Comparison of ENCODE assay signal across 25 cellular contexts in the genomic region with DNA sequence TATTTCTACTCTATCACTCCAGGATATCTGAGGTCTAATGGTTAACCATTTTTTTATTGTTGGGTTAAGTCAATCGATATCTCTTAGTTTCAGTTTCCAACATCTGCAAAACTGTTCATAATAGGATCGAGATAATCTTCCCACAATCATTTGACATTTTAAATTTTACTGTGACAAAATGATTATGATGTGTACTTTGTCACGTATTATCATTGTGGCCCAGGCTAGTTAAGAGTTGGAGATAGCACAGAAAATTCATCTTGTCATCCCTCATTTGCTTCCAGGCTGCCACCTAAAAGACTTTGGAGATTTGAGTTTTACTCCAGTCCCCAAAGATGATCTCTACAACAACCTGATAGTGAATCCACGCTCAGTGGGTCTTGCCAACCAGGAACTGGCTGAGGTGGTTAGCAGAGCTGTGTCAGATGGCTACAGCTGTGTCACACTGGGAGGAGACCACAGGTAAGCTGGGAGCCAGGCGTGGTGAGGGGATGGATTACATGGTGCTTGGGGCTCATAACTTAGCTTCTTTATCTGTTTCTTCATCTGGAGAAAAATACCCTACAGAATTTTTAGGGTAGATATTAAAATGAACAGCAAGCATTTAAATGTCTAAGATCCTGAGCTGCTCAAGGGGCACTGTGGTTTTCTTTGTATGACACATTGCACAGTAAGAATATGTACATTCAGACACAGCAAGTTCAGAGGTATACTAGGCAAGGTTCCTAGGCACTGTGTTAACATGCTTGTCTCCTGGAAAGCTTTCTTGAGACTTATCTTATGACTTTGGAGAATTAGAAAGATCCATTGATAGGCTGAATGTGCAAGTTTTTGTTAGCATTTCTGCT. TPM values are rescaled to one million over a fixed set of nuclear protein-coding genes. Genes with fewer than 3 reads are reported as not detected.
A peak's percentile ranks its signal among the peaks of the same experiment; 100 is the strongest.
DNase-seq lines count a peak whose midpoint lies in the region; ATAC-seq and TF ChIP-seq lines count a peak whose summit lies in the region.
"Had no signal": no experiment of that assay in that cellular context is flagged by ENCODE, and none has a peak within 500 bp of the region (broad histone marks: within the 10 kb centered on the region; RNA-seq: fewer than 3 reads in every experiment).

No MANE protein-coding gene starts in this region.

- DNase-seq in activated CD8-positive, alpha-beta memory T cell treated with anti-CD3 and anti-CD28 coated beads, Interleukin-2, amount 10 ng/mL, durations not matched to agents 7 days and 5 days = peak; percentile 67
- DNase-seq in activated CD8-positive, alpha-beta memory T cell treated with anti-CD3 and anti-CD28 coated beads, Interleukin-2, amount 50 U/mL, for 4 hours = no peak
- peak; percentile 47 for DNase-seq in Jurkat, Clone E6-1 (ENCODE audit: low read depth, low spot score)
- DNase-seq in activated T-cell treated with anti-CD3 and anti-CD28 coated beads, Interleukin-2, amount 50 U/mL, for 72 hours = peak; percentile 12 to 32
- DNase-seq in gastrocnemius medialis (no peak), GM19240 (ENCODE audit: insufficient read length, low spot score) (no peak), chondrocyte (ENCODE audit: low spot score) (no peak)
- DNase-seq: activated effector memory CD4-positive, alpha-beta T cell treated with Interleukin-2 at 50 U/mL for 16 hours; anterior cingulate cortex; EL; HCEC 1CT; NCI-H1105 treated with DMSO at 0.1 percent for 48 hours; NCI-H2081; stimulated activated CD4-positive, alpha-beta T cell treated with anti-CD3 and anti-CD28 coated beads, Interleukin-4, amount 100 ng/mL, for 1 hour had no signal

- peak overlapping the region; percentile 75 for H3K27ac Mint-ChIP-seq in activated CD8-positive, alpha-beta memory T cell treated with anti-CD3 and anti-CD28 coated beads, Interleukin-2, amount 10 ng/mL, durations not matched to agents 7 days and 5 days
- peak overlapping the region; percentile 1 for H3K27ac Mint-ChIP-seq in activated T-cell treated with anti-CD3 and anti-CD28 coated beads, Interleukin-2, amount 50 U/mL, for 72 hours
- H3K27ac Mint-ChIP-seq in chondrocyte (ENCODE audit: unreplicated experiment) = no peak overlapping the region

- peaks cover 8 to 29% of the 10 kb centered on the region in 2 donors for H3K4me1 ChIP-seq in gastrocnemius medialis
- H3K4me1 ChIP-seq: Peyer's patch, vagina had no signal

- peaks cover 0 to 30% of the 10 kb centered on the region in 2 donors for H3K36me3 ChIP-seq in gastrocnemius medialis

- in situ Hi-C loops in gastrocnemius medialis (cut with MboI; ENCODE audit: low sequenced_read_pairs in 4 of 4) = no loop called here

- peak overlapping the region; percentile 5 to 89 (median 54) for H3K27ac ChIP-seq in gastrocnemius medialis
- H3K27ac ChIP-seq: vagina had no signal

- H3K4me1 Mint-ChIP-seq in activated CD8-positive, alpha-beta memory T cell treated with anti-CD3 and anti-CD28 coated beads, Interleukin-2, amount 10 ng/mL, durations not matched to agents 7 days and 5 days = peaks cover 24% of the 10 kb centered on the region
- H3K4me1 Mint-ChIP-seq in activated T-cell treated with anti-CD3 and anti-CD28 coated beads, Interleukin-2, amount 50 U/mL, for 72 hours (ENCODE audit: low read depth) = peaks cover 22% of the 10 kb centered on the region
- H3K4me1 Mint-ChIP-seq in chondrocyte (ENCODE audit: low read depth) = peaks cover 9% of the 10 kb centered on the region
- H3K4me1 Mint-ChIP-seq: neural crest cell had no signal

- intact Hi-C loops in gastrocnemius medialis (cut with DNase I; ENCODE audit: low total_unique reads) = no loop called here

- CTCF ChIA-PET in activated CD8-positive, alpha-beta memory T cell treated with anti-CD3 and anti-CD28 coated beads, Interleukin-2, amount 10 ng/mL, durations not matched to agents 7 days and 5 days (lab: Charles Lee) = interaction anchor here (0.9 to 2.1 kb wide), 8 partner anchors 15 to 128 kb away, joined by 3 to 7 read pairs (median 5); a partner anchor contains a TSS

- H3K9me3 ChIP-seq in gastrocnemius medialis = no peaks in the 10 kb centered on the region
- H3K9me3 ChIP-seq: Peyer's patch, vagina had no signal

- no peak overlapping the region for H3K4me3 ChIP-seq in Jurkat, Clone E6-1 (ENCODE audit: low read length)
- H3K4me3 ChIP-seq in gastrocnemius medialis = no peak overlapping the region
- H3K4me3 ChIP-seq: Peyer's patch, vagina had no signal

- ATAC-seq in activated CD8-positive, alpha-beta memory T cell treated with anti-CD3 and anti-CD28 coated beads, Interleukin-2, amount 10 ng/mL, durations not matched to agents 7 days and 5 days = peak; percentile 83
- ATAC-seq in activated T-cell treated with anti-CD3 and anti-CD28 coated beads, Interleukin-2, amount 50 U/mL, for 72 hours (replicated peaks in 1 of 2) = peak; percentile 94
- no peak for ATAC-seq in gastrocnemius medialis
- ATAC-seq in HG03442 (IDR thresholded peaks at IDR 0.05; ENCODE audit: unreplicated experiment) = no peak

- H3K36me3 Mint-ChIP-seq in activated CD8-positive, alpha-beta memory T cell treated with anti-CD3 and anti-CD28 coated beads, Interleukin-2, amount 10 ng/mL, durations not matched to agents 7 days and 5 days = peaks cover 21% of the 10 kb centered on the region
- peaks cover 1 to 3% of the 10 kb centered on the region in 2 donors for H3K36me3 Mint-ChIP-seq in activated T-cell treated with anti-CD3 and anti-CD28 coated beads, Interleukin-2, amount 50 U/mL, for 72 hours (ENCODE audit: insufficient read depth in 2 of 2)
- peaks cover 14% of the 10 kb centered on the region for H3K36me3 Mint-ChIP-seq in chondrocyte (ENCODE audit: low read depth)

- H3K9me3 Mint-ChIP-seq in activated CD8-positive, alpha-beta memory T cell treated with anti-CD3 and anti-CD28 coated beads, Interleukin-2, amount 10 ng/mL, durations not matched to agents 7 days and 5 days (ENCODE audit: low read depth) = no peaks in the 10 kb centered on the region
- H3K9me3 Mint-ChIP-seq in activated T-cell treated with anti-CD3 and anti-CD28 coated beads, Interleukin-2, amount 50 U/mL, for 72 hours = no peaks in the 10 kb centered on the region
- no peaks in the 10 kb centered on the region for H3K9me3 Mint-ChIP-seq in chondrocyte (ENCODE audit: low read depth)
- H3K9me3 Mint-ChIP-seq: neural crest cell had no signal

- no peaks in the 10 kb centered on the region for H3K27me3 Mint-ChIP-seq in activated CD8-positive, alpha-beta memory T cell treated with anti-CD3 and anti-CD28 coated beads, Interleukin-2, amount 10 ng/mL, durations not matched to agents 7 days and 5 days
- no peaks in the 10 kb centered on the region for H3K27me3 Mint-ChIP-seq in activated T-cell treated with anti-CD3 and anti-CD28 coated beads, Interleukin-2, amount 50 U/mL, for 72 hours (ENCODE audit: low read depth)
- no peaks in the 10 kb centered on the region for H3K27me3 Mint-ChIP-seq in chondrocyte (ENCODE audit: low read depth)

- TF ChIP-seq POLR2A in gastrocnemius medialis (IDR thresholded peaks at IDR 0.05) = no peak

- no peaks in the 10 kb centered on the region for H3K27me3 ChIP-seq in gastrocnemius medialis
- H3K27me3 ChIP-seq: Peyer's patch, vagina had no signal

- TF ChIP-seq CTCF in gastrocnemius medialis (IDR thresholded peaks at IDR 0.05 in 4 of 5, conservative IDR thresholded peaks at IDR 0.05 in 1 of 5) (no peak), chondrocyte (IDR thresholded peaks at IDR 0.05) (no peak)

- peak overlapping the region; percentile 56 for H3K4me3 Mint-ChIP-seq in activated CD8-positive, alpha-beta memory T cell treated with anti-CD3 and anti-CD28 coated beads, Interleukin-2, amount 10 ng/mL, durations not matched to agents 7 days and 5 days
- H3K4me3 Mint-ChIP-seq in activated T-cell treated with anti-CD3 and anti-CD28 coated beads, Interleukin-2, amount 50 U/mL, for 72 hours = peak overlapping the region in 1 of 2 donors; percentile 2
- no peak overlapping the region for H3K4me3 Mint-ChIP-seq in chondrocyte (ENCODE audit: unreplicated experiment)
- H3K4me3 Mint-ChIP-seq: neural crest cell had no signal

RNA-seq across cellular contexts. Expression of a gene that starts 22.4 kb away (rescaled TPM):
- 10 to 100 TPM in 1 of 2 experiments, 1 to 10 TPM in 1; 6.2 to 13.6 TPM for total RNA-seq in activated CD8-positive, alpha-beta memory T cell treated with anti-CD3 and anti-CD28 coated beads, Interleukin-2, amount 10 ng/mL, durations not matched to agents 7 days and 5 days
- polyA plus RNA-seq in Jurkat, Clone E6-1 (2012; ENCODE audit: insufficient read depth, insufficient read length) = 18.7 TPM
- total RNA-seq in activated T-cell treated with anti-CD3 and anti-CD28 coated beads, Interleukin-2, amount 50 U/mL, for 72 hours = 10 to 100 TPM in 1 of 2 donors, 1 to 10 TPM in 1; 8.5 to 12.1 TPM
- total RNA-seq in gastrocnemius medialis = 100 to 1,000 TPM in 2 of 4 donors, 1 to 10 TPM in 2; 4.0 to 662 (median 152) TPM
- 2.8 to 11.1 TPM (median 10.9 TPM) in 3 replicates for total RNA-seq in chondrocyte

RNA-seq across cellular contexts. Expression of a gene that starts 32.3 kb away (rescaled TPM):
- total RNA-seq in activated CD8-positive, alpha-beta memory T cell treated with anti-CD3 and anti-CD28 coated beads, Interleukin-2, amount 10 ng/mL, durations not matched to agents 7 days and 5 days = 10 to 100 TPM; 69.2 to 73.5 TPM
- polyA plus RNA-seq in Jurkat, Clone E6-1 (2012; ENCODE audit: insufficient read depth, insufficient read length) = 130 TPM
- total RNA-seq in activated T-cell treated with anti-CD3 and anti-CD28 coated beads, Interleukin-2, amount 50 U/mL, for 72 hours = 10 to 100 TPM; 65.7 to 71.3 TPM
- 10 to 100 TPM; 33.7 to 69.1 (median 52.8) TPM for total RNA-seq in gastrocnemius medialis
- 99.2 to 108 TPM (median 107 TPM) in 3 replicates for total RNA-seq in chondrocyte

RNA-seq across cellular contexts. Expression of a gene that starts 42.1 kb away (rescaled TPM):
- 10 to 100 TPM; 16.3 to 17.1 TPM for total RNA-seq in activated CD8-positive, alpha-beta memory T cell treated with anti-CD3 and anti-CD28 coated beads, Interleukin-2, amount 10 ng/mL, durations not matched to agents 7 days and 5 days
- 28.8 TPM for polyA plus RNA-seq in Jurkat, Clone E6-1 (2012; ENCODE audit: insufficient read depth, insufficient read length)
- 10 to 100 TPM; 19.7 to 30.4 TPM for total RNA-seq in activated T-cell treated with anti-CD3 and anti-CD28 coated beads, Interleukin-2, amount 50 U/mL, for 72 hours
- total RNA-seq in gastrocnemius medialis (10 to 100 TPM; 27.8 to 48.5 (median 35.3) TPM), chondrocyte (16.3 to 19.0 TPM (median 16.9 TPM) in 3 replicates)

RNA-seq across cellular contexts. Expression of a gene that starts 53.4 kb away (rescaled TPM):
- 10 to 100 TPM; 49.6 to 59.8 TPM for total RNA-seq in activated CD8-positive, alpha-beta memory T cell treated with anti-CD3 and anti-CD28 coated beads, Interleukin-2, amount 10 ng/mL, durations not matched to agents 7 days and 5 days
- polyA plus RNA-seq in Jurkat, Clone E6-1 (2012; ENCODE audit: insufficient read depth, insufficient read length) = 90.4 TPM
- total RNA-seq in activated T-cell treated with anti-CD3 and anti-CD28 coated beads, Interleukin-2, amount 50 U/mL, for 72 hours = 10 to 100 TPM; 47.4 to 49.9 TPM
- total RNA-seq in gastrocnemius medialis (1 to 10 TPM; 6.6 to 8.3 (median 7.5) TPM), chondrocyte (63.3 to 69.4 TPM (median 67.3 TPM) in 3 replicates)

RNA-seq across cellular contexts. Expression of a gene that starts 59.6 kb away (rescaled TPM):
- not detected for total RNA-seq in activated CD8-positive, alpha-beta memory T cell treated with anti-CD3 and anti-CD28 coated beads, Interleukin-2, amount 10 ng/mL, durations not matched to agents 7 days and 5 days
- polyA plus RNA-seq in Jurkat, Clone E6-1 (2012; ENCODE audit: insufficient read depth, insufficient read length) = not detected
- total RNA-seq in activated T-cell treated with anti-CD3 and anti-CD28 coated beads, Interleukin-2, amount 50 U/mL, for 72 hours = not detected
- under 1 TPM in 1 of 4 donors, not detected in 3; 0.13 TPM for total RNA-seq in gastrocnemius medialis
- total RNA-seq in chondrocyte = not detected in 3 replicates
- total RNA-seq: A673, cardiac septum, dermis microvascular lymphatic vessel endothelial cell, fibroblast of villous mesenchyme, NCI-H460, neural crest cell, Peyer's patch, pulmonary artery endothelial cell had no signal
- polyA plus RNA-seq: BJ had no signal

Comparison
In these comparisons a context has a peak if more than half of its experiments do, and no peak if none do; other contexts are left out.
1. DNase-seq: peak in activated CD8-positive, alpha-beta memory T cell treated with anti-CD3 and anti-CD28 coated beads, Interleukin-2, amount 10 ng/mL, durations not matched to agents 7 days and 5 days (single experiment), Jurkat, Clone E6-1 (single experiment) and activated T-cell treated with anti-CD3 and anti-CD28 coated beads, Interleukin-2, amount 50 U/mL, for 72 hours (2 of 2); none in activated CD8-positive, alpha-beta memory T cell treated with anti-CD3 and anti-CD28 coated beads, Interleukin-2, amount 50 U/mL, for 4 hours (single experiment), gastrocnemius medialis (0 of 2), GM19240 (single experiment) and chondrocyte (single experiment).
2. ATAC-seq: peak in activated CD8-positive, alpha-beta memory T cell treated with anti-CD3 and anti-CD28 coated beads, Interleukin-2, amount 10 ng/mL, durations not matched to agents 7 days and 5 days (single experiment) and activated T-cell treated with anti-CD3 and anti-CD28 coated beads, Interleukin-2, amount 50 U/mL, for 72 hours (2 of 2); none in gastrocnemius medialis (0 of 2) and HG03442 (single experiment).